17 cellular contexts compared by ENCODE assay signal in the genomic region with DNA sequence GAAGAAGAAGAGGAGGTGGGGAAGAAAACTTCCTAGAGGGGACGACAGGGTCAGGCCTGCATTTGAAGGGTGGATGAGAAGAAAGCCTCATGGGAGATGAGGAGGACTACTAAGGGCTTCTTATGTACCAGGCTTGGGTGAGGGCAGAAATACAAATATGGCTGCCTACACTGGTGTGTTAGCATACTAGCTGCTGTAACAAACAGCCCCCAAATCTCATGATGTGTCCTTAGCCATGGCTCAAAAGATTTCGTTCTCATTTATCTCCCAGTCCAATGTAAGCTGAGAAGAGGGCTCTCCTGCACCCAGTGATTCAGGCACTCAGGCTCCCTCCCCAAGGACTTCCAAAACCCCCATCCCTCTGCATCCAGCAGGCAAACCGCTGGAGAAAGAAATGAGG. TPM values are rescaled to one million over a fixed set of nuclear protein-coding genes. Genes with fewer than 3 reads are reported as not detected.
DNase-seq lines count a peak whose midpoint lies in the region; ATAC-seq and TF ChIP-seq lines count a peak whose summit lies in the region.
"Had no signal": no experiment of that assay in that cellular context is flagged by ENCODE, and none has a peak within 500 bp of the region (broad histone marks: within the 10 kb centered on the region; RNA-seq: fewer than 3 reads in every experiment).

No MANE protein-coding gene starts in this region.

- peaks cover 6% of the 10 kb centered on the region for H3K9me3 Mint-ChIP-seq in stimulated activated naive CD8-positive, alpha-beta T cell treated with anti-CD3 and anti-CD28 coated beads, Interleukin-15, Interleukin-2, amounts not matched to agents 100 ng/mL and 50 ng/mL, for 24 hours
- peaks cover 0 to 5% of the 10 kb centered on the region in 2 donors for H3K9me3 Mint-ChIP-seq in stimulated activated naive CD8-positive, alpha-beta T cell treated with anti-CD3 and anti-CD28 coated beads, Interleukin-15, amount 100 ng/mL, for 72 hours
- H3K9me3 Mint-ChIP-seq in chondrocyte (ENCODE audit: low read depth) = no peaks in the 10 kb centered on the region
- peaks cover 3% of the 10 kb centered on the region for H3K9me3 Mint-ChIP-seq in stimulated activated memory B cell treated with anti-CD40 and anti-IgM and Interleukin-4, amounts not matched to agents 10 μg/mL and 1 μg/mL and 100 μg/mL, for 72 hours
- H3K9me3 Mint-ChIP-seq: activated T-cell treated with anti-CD3 and anti-CD28 coated beads, Interleukin-2, amount 50 U/mL, for 4 hours had no signal

- no peaks in the 10 kb centered on the region for H3K36me3 Mint-ChIP-seq in stimulated activated naive CD8-positive, alpha-beta T cell treated with anti-CD3 and anti-CD28 coated beads, Interleukin-15, Interleukin-2, amounts not matched to agents 100 ng/mL and 50 ng/mL, for 24 hours (ENCODE audit: low read depth)
- no peaks in the 10 kb centered on the region for H3K36me3 Mint-ChIP-seq in chondrocyte (ENCODE audit: low read depth)
- H3K36me3 Mint-ChIP-seq in stimulated activated memory B cell treated with anti-CD40 and anti-IgM and Interleukin-4, amounts not matched to agents 10 μg/mL and 1 μg/mL and 100 μg/mL, for 72 hours = no peaks in the 10 kb centered on the region

- TF ChIP-seq CTCF in chondrocyte (IDR thresholded peaks at IDR 0.05) = no peak

- DNase-seq in stimulated activated naive CD8-positive, alpha-beta T cell treated with anti-CD3 and anti-CD28 coated beads, Interleukin-15, amount 100 ng/mL, for 72 hours = no peak
- DNase-seq in chondrocyte (ENCODE audit: low spot score) (no peak), posterior vena cava (ENCODE audit: low spot score) (peak; percentile 19), RPMI8226 (no peak), NCI-H1436 treated with DMSO at 0.1 percent for 48 hours (lab: John Stamatoyannopoulos, UW) (no peak)
- DNase-seq: activated CD4-positive, alpha-beta T cell treated with anti-CD3 and anti-CD28 coated beads for 4 hours; activated T-cell treated with anti-CD3 and anti-CD28 coated beads, Interleukin-2, amount 50 U/mL, for 4 hours; GF-D8; mucosa of descending colon; NCI-H187 treated with DMSO at 0.1 percent for 48 hours; NCI-H69; pancreas; substantia nigra; T-helper 17 cell had no signal

- peaks cover 39% of the 10 kb centered on the region for H3K4me1 Mint-ChIP-seq in stimulated activated naive CD8-positive, alpha-beta T cell treated with anti-CD3 and anti-CD28 coated beads, Interleukin-15, Interleukin-2, amounts not matched to agents 100 ng/mL and 50 ng/mL, for 24 hours (ENCODE audit: low read depth)
- peaks cover 40% of the 10 kb centered on the region for H3K4me1 Mint-ChIP-seq in stimulated activated naive CD8-positive, alpha-beta T cell treated with anti-CD3 and anti-CD28 coated beads, Interleukin-15, amount 100 ng/mL, for 72 hours
- H3K4me1 Mint-ChIP-seq in chondrocyte (ENCODE audit: low read depth) = peaks cover 36% of the 10 kb centered on the region
- H3K4me1 Mint-ChIP-seq in stimulated activated memory B cell treated with anti-CD40 and anti-IgM and Interleukin-4, amounts not matched to agents 10 μg/mL and 1 μg/mL and 100 μg/mL, for 72 hours = peaks cover 22% of the 10 kb centered on the region

- H3K27me3 Mint-ChIP-seq in stimulated activated naive CD8-positive, alpha-beta T cell treated with anti-CD3 and anti-CD28 coated beads, Interleukin-15, Interleukin-2, amounts not matched to agents 100 ng/mL and 50 ng/mL, for 24 hours = peaks cover 17% of the 10 kb centered on the region
- H3K27me3 Mint-ChIP-seq in stimulated activated naive CD8-positive, alpha-beta T cell treated with anti-CD3 and anti-CD28 coated beads, Interleukin-15, amount 100 ng/mL, for 72 hours = no peaks in the 10 kb centered on the region
- no peaks in the 10 kb centered on the region for H3K27me3 Mint-ChIP-seq in chondrocyte (ENCODE audit: low read depth)
- peaks cover 62% of the 10 kb centered on the region for H3K27me3 Mint-ChIP-seq in stimulated activated memory B cell treated with anti-CD40 and anti-IgM and Interleukin-4, amounts not matched to agents 10 μg/mL and 1 μg/mL and 100 μg/mL, for 72 hours

- H3K4me3 Mint-ChIP-seq in stimulated activated naive CD8-positive, alpha-beta T cell treated with anti-CD3 and anti-CD28 coated beads, Interleukin-15, Interleukin-2, amounts not matched to agents 100 ng/mL and 50 ng/mL, for 24 hours = no peak overlapping the region
- no peak overlapping the region for H3K4me3 Mint-ChIP-seq in stimulated activated naive CD8-positive, alpha-beta T cell treated with anti-CD3 and anti-CD28 coated beads, Interleukin-15, amount 100 ng/mL, for 72 hours
- H3K4me3 Mint-ChIP-seq in chondrocyte (ENCODE audit: unreplicated experiment) = no peak overlapping the region
- H3K4me3 Mint-ChIP-seq in stimulated activated memory B cell treated with anti-CD40 and anti-IgM and Interleukin-4, amounts not matched to agents 10 μg/mL and 1 μg/mL and 100 μg/mL, for 72 hours = no peak overlapping the region
- H3K4me3 Mint-ChIP-seq: activated T-cell treated with anti-CD3 and anti-CD28 coated beads, Interleukin-2, amount 50 U/mL, for 4 hours; T-helper 17 cell had no signal

- no peak for ATAC-seq in stimulated activated naive CD8-positive, alpha-beta T cell treated with anti-CD3 and anti-CD28 coated beads, Interleukin-15, amount 100 ng/mL, for 72 hours
- no peak for ATAC-seq in stimulated activated memory B cell treated with anti-CD40 and anti-IgM and Interleukin-4, amounts not matched to agents 10 μg/mL and 1 μg/mL and 100 μg/mL, for 72 hours
- no peak for ATAC-seq in HG03175 (IDR thresholded peaks at IDR 0.05; ENCODE audit: unreplicated experiment)
- ATAC-seq: activated T-cell treated with anti-CD3 and anti-CD28 coated beads, Interleukin-2, amount 50 U/mL, for 4 hours; mucosa of descending colon; pancreas; T-helper 17 cell had no signal

- H3K27ac Mint-ChIP-seq in stimulated activated naive CD8-positive, alpha-beta T cell treated with anti-CD3 and anti-CD28 coated beads, Interleukin-15, Interleukin-2, amounts not matched to agents 100 ng/mL and 50 ng/mL, for 24 hours = peak overlapping the region; percentile 57
- H3K27ac Mint-ChIP-seq in stimulated activated naive CD8-positive, alpha-beta T cell treated with anti-CD3 and anti-CD28 coated beads, Interleukin-15, amount 100 ng/mL, for 72 hours = no peak overlapping the region
- H3K27ac Mint-ChIP-seq in chondrocyte (ENCODE audit: unreplicated experiment) = peak overlapping the region; percentile 95
- H3K27ac Mint-ChIP-seq in stimulated activated memory B cell treated with anti-CD40 and anti-IgM and Interleukin-4, amounts not matched to agents 10 μg/mL and 1 μg/mL and 100 μg/mL, for 72 hours = no peak overlapping the region

- intact Hi-C loops in posterior vena cava (cut with DNase I) = loop anchor here in 1 of 2 donors (5.0 kb wide), 1 partner anchor 294 kb away; no protein-coding TSS in a partner anchor

RNA-seq across cellular contexts. Expression of gene MB, which starts 11.6 kb away (rescaled TPM):
- total RNA-seq in chondrocyte (not detected in 3 replicates), posterior vena cava (1 to 10 TPM in 1 of 2 donors, not detected in 1; 2.3 TPM)
- total RNA-seq: T-helper 17 cell had no signal

RNA-seq across cellular contexts. Expression of gene APOL6, which starts 19.5 kb away (rescaled TPM):
- 2.1 to 4.6 TPM (median 4.6 TPM) in 3 replicates for total RNA-seq in chondrocyte
- 10 to 100 TPM; 12.6 to 14.6 TPM for total RNA-seq in posterior vena cava

Comparison
In these comparisons a context has a peak if more than half of its experiments do, and no peak if none do; other contexts are left out.
1. H3K27ac Mint-ChIP-seq: peak in stimulated activated naive CD8-positive, alpha-beta T cell treated with anti-CD3 and anti-CD28 coated beads, Interleukin-15, Interleukin-2, amounts not matched to agents 100 ng/mL and 50 ng/mL, for 24 hours (single experiment) and chondrocyte (single experiment); none in stimulated activated naive CD8-positive, alpha-beta T cell treated with anti-CD3 and anti-CD28 coated beads, Interleukin-15, amount 100 ng/mL, for 72 hours (0 of 2) and stimulated activated memory B cell treated with anti-CD40 and anti-IgM and Interleukin-4, amounts not matched to agents 10 μg/mL and 1 μg/mL and 100 μg/mL, for 72 hours (single experiment).